ENCODE assay signal across 1 cellular context in the genomic region with DNA sequence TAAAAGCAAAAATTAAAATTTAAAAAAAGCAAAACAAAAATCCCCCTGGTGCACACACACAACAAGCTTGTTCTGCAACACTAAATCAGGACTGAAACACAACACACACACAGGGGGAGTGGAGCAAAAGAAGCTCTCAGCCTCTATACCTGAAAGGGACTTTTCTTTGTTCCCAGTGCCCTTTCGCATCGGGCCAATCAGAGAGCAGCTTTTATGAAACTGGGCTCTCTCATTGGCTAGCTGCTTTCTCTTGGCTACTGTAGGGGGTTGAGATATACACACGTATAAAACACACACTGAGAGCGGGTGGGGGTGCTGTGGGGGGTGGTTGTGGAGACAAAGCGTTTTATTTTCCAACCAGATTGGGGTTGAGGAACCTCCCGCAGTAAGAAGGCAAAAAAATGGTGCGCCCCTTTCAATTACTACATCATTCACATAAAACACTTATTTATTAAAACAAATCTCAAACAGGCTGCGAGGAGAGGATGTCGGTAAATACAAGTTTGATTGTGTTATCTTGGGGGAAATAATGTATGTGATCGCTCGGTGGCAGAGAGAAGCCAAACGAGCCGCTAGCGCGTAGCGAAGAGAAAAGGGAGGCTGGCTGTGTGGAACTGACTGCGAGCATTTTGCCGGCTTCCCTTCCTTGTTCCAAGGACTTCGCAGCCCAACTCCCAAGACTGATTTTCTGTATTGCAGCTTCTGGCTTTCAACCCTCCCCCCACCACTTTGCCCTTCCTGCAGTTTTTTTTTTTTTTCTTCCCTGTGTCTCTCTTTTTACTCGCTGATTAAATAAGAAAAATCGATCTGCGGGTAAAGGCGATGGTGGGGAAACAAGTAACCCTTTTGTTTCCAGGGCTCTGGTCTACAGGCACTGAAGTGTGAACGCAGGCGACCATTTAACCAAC.
TF ChIP-seq lines count a peak whose summit lies in the region.

No MANE protein-coding gene starts in this region.

TF ChIP-seq in H1, 55 proteins besides CTCF, POLR2A, EP300 and RAD21 (continued from another document):
- peak; percentile 26 for TF ChIP-seq CHD7 (IDR thresholded peaks at IDR 0.05; ENCODE audit: insufficient replicate concordance, low read length)
- TF ChIP-seq TEAD4 (IDR thresholded peaks at IDR 0.05; ENCODE audit: low read depth, low read length): no peak
- TF ChIP-seq CTBP2 (IDR thresholded peaks at IDR 0.05; ENCODE audit: borderline replicate concordance, insufficient read depth, insufficient read length, low read length): no peak
- TF ChIP-seq SIX5 (IDR thresholded peaks at IDR 0.05; ENCODE audit: low read depth, low read length): no peak
- no peak for TF ChIP-seq JUN (IDR thresholded peaks at IDR 0.05; ENCODE audit: low read depth, low read length)
- no peak for TF ChIP-seq RNF2 (IDR thresholded peaks at IDR 0.05; ENCODE audit: borderline replicate concordance, low read depth, low read length, missing control alignments, poor library complexity, severe bottlenecking)
- TF ChIP-seq GTF2F1 (IDR thresholded peaks at IDR 0.05; ENCODE audit: borderline replicate concordance, low read depth, low read length): no peak
- TF ChIP-seq, protein P1, sequence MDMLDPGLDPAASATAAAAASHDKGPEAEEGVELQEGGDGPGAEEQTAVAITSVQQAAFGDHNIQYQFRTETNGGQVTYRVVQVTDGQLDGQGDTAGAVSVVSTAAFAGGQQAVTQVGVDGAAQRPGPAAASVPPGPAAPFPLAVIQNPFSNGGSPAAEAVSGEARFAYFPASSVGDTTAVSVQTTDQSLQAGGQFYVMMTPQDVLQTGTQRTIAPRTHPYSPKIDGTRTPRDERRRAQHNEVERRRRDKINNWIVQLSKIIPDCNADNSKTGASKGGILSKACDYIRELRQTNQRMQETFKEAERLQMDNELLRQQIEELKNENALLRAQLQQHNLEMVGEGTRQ (IDR thresholded peaks at IDR 0.05; ENCODE audit: low read length): no peak
- peak; percentile 83 for TF ChIP-seq SP1 (IDR thresholded peaks at IDR 0.05; ENCODE audit: low read depth, low read length)
- no peak for TF ChIP-seq NANOG (IDR thresholded peaks at IDR 0.05; ENCODE audit: insufficient read depth, low read depth, low read length, poor library complexity, severe bottlenecking)
- TF ChIP-seq MAX (IDR thresholded peaks at IDR 0.05): no peak
- TF ChIP-seq BCL11A (IDR thresholded peaks at IDR 0.05; ENCODE audit: low read depth in 2 of 2, low read length in 2 of 2): no peak
- peak; percentile 91; the same call in 1 of the 2 replicates for TF ChIP-seq RBBP5 (IDR thresholded peaks at IDR 0.05; ENCODE audit: borderline replicate concordance, low read depth, low read length)
- TF ChIP-seq, protein P2, sequence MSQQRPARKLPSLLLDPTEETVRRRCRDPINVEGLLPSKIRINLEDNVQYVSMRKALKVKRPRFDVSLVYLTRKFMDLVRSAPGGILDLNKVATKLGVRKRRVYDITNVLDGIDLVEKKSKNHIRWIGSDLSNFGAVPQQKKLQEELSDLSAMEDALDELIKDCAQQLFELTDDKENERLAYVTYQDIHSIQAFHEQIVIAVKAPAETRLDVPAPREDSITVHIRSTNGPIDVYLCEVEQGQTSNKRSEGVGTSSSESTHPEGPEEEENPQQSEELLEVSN (IDR thresholded peaks at IDR 0.05): no peak
- TF ChIP-seq CBX8 (IDR thresholded peaks at IDR 0.05; ENCODE audit: borderline replicate concordance, low read depth, low read length): no peak
- peak; percentile 82 for TF ChIP-seq TAF7 (optimal IDR thresholded peaks at IDR 0.05; ENCODE audit: borderline replicate concordance, low read depth, low read length)
- no peak for TF ChIP-seq SP4 (IDR thresholded peaks at IDR 0.05; ENCODE audit: low read length)
- TF ChIP-seq ATF2 (IDR thresholded peaks at IDR 0.05; ENCODE audit: low read length): no peak
